Comparison of ENCODE assay signal across 2 cellular contexts in the genomic region with DNA sequence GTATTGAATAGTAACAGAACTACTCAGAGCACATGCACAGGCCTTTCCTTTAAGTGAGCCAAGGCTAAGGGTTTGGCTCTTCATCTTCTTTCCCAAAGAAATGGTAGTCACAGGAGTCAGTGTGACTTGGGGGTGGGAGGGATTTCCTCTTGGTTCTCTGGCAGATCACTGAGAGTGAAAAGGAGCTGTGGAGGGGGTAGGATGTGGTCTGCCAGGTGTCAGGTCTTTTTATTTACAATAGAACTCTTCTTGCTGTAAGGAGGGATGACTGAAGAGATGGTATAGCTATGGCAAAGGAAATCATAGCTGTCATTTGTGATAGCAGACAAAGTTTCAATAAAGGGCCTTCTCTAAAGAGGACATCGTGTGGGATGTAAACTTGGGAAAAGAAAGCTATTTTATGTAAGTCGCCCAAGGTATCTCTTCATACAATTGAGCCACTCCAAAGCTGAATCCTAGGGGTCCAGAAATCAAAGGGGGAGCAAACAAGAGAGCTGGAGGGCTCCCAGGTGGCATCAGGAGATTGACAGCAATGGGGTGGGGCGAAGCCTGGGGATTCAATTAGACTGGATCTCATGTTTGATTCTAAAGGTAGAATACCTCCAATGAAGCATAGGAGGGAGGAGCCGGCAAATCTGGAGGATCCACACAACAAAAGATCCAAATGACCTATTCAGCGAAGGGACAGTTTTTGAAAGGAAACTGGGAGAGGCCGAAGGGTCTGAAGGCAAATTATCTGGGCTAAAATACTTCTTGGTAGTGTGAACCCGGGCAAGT.
TF ChIP-seq lines count a peak whose summit lies in the region.

No MANE protein-coding gene starts in this region.

TF ChIP-seq in GM23338, 12 proteins besides CTCF, POLR2A, EP300 and RAD21 (continued from another document):
- TF ChIP-seq, protein P1, sequence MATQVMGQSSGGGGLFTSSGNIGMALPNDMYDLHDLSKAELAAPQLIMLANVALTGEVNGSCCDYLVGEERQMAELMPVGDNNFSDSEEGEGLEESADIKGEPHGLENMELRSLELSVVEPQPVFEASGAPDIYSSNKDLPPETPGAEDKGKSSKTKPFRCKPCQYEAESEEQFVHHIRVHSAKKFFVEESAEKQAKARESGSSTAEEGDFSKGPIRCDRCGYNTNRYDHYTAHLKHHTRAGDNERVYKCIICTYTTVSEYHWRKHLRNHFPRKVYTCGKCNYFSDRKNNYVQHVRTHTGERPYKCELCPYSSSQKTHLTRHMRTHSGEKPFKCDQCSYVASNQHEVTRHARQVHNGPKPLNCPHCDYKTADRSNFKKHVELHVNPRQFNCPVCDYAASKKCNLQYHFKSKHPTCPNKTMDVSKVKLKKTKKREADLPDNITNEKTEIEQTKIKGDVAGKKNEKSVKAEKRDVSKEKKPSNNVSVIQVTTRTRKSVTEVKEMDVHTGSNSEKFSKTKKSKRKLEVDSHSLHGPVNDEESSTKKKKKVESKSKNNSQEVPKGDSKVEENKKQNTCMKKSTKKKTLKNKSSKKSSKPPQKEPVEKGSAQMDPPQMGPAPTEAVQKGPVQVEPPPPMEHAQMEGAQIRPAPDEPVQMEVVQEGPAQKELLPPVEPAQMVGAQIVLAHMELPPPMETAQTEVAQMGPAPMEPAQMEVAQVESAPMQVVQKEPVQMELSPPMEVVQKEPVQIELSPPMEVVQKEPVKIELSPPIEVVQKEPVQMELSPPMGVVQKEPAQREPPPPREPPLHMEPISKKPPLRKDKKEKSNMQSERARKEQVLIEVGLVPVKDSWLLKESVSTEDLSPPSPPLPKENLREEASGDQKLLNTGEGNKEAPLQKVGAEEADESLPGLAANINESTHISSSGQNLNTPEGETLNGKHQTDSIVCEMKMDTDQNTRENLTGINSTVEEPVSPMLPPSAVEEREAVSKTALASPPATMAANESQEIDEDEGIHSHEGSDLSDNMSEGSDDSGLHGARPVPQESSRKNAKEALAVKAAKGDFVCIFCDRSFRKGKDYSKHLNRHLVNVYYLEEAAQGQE (IDR thresholded peaks at IDR 0.05; ENCODE audit: unreplicated experiment) = no peak
- no peak for TF ChIP-seq NANOG (IDR thresholded peaks at IDR 0.05; ENCODE audit: borderline replicate concordance)

TF ChIP-seq in SK-N-SH, 30 proteins besides CTCF, POLR2A, EP300 and RAD21:
- TF ChIP-seq, protein P2, sequence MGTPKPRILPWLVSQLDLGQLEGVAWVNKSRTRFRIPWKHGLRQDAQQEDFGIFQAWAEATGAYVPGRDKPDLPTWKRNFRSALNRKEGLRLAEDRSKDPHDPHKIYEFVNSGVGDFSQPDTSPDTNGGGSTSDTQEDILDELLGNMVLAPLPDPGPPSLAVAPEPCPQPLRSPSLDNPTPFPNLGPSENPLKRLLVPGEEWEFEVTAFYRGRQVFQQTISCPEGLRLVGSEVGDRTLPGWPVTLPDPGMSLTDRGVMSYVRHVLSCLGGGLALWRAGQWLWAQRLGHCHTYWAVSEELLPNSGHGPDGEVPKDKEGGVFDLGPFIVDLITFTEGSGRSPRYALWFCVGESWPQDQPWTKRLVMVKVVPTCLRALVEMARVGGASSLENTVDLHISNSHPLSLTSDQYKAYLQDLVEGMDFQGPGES (IDR thresholded peaks at IDR 0.05; ENCODE audit: low read depth, low read length) = no peak
- no peak for TF ChIP-seq CHD2 (IDR thresholded peaks at IDR 0.05; ENCODE audit: low read length, partially characterized antibody)
- TF ChIP-seq, protein P3, sequence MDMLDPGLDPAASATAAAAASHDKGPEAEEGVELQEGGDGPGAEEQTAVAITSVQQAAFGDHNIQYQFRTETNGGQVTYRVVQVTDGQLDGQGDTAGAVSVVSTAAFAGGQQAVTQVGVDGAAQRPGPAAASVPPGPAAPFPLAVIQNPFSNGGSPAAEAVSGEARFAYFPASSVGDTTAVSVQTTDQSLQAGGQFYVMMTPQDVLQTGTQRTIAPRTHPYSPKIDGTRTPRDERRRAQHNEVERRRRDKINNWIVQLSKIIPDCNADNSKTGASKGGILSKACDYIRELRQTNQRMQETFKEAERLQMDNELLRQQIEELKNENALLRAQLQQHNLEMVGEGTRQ (IDR thresholded peaks at IDR 0.05; ENCODE audit: borderline replicate concordance, low read depth, low read length) = no peak
- TF ChIP-seq EZH2phosphoT487 (IDR thresholded peaks at IDR 0.05; ENCODE audit: borderline replicate concordance, low read depth) = no peak
- no peak for TF ChIP-seq NRF1 (IDR thresholded peaks at IDR 0.05; ENCODE audit: low read depth, low read length)
- no peak for TF ChIP-seq FOSL2 (IDR thresholded peaks at IDR 0.05; ENCODE audit: borderline replicate concordance, low read depth)
- no peak for TF ChIP-seq SIN3A (IDR thresholded peaks at IDR 0.05; ENCODE audit: borderline replicate concordance, low read depth, low read length)
- no peak for TF ChIP-seq JUND (IDR thresholded peaks at IDR 0.05)
- no peak for TF ChIP-seq FOXM1 (IDR thresholded peaks at IDR 0.05; ENCODE audit: low read depth)
- no peak for TF ChIP-seq RFX5 (IDR thresholded peaks at IDR 0.05; ENCODE audit: low read length)
- no peak for TF ChIP-seq NFIC (IDR thresholded peaks at IDR 0.05; ENCODE audit: borderline replicate concordance)
- TF ChIP-seq, protein P4, sequence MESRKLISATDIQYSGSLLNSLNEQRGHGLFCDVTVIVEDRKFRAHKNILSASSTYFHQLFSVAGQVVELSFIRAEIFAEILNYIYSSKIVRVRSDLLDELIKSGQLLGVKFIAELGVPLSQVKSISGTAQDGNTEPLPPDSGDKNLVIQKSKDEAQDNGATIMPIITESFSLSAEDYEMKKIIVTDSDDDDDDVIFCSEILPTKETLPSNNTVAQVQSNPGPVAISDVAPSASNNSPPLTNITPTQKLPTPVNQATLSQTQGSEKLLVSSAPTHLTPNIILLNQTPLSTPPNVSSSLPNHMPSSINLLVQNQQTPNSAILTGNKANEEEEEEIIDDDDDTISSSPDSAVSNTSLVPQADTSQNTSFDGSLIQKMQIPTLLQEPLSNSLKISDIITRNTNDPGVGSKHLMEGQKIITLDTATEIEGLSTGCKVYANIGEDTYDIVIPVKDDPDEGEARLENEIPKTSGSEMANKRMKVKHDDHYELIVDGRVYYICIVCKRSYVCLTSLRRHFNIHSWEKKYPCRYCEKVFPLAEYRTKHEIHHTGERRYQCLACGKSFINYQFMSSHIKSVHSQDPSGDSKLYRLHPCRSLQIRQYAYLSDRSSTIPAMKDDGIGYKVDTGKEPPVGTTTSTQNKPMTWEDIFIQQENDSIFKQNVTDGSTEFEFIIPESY (IDR thresholded peaks at IDR 0.05; ENCODE audit: borderline replicate concordance, low read depth) = no peak
- no peak for TF ChIP-seq POLR2AphosphoS5 (IDR thresholded peaks at IDR 0.05; ENCODE audit: low read depth, low read length)
- no peak for TF ChIP-seq SMC3 (IDR thresholded peaks at IDR 0.05; ENCODE audit: low read depth, low read length)
